ENCODE assay signal across 8 cellular contexts in the genomic region with DNA sequence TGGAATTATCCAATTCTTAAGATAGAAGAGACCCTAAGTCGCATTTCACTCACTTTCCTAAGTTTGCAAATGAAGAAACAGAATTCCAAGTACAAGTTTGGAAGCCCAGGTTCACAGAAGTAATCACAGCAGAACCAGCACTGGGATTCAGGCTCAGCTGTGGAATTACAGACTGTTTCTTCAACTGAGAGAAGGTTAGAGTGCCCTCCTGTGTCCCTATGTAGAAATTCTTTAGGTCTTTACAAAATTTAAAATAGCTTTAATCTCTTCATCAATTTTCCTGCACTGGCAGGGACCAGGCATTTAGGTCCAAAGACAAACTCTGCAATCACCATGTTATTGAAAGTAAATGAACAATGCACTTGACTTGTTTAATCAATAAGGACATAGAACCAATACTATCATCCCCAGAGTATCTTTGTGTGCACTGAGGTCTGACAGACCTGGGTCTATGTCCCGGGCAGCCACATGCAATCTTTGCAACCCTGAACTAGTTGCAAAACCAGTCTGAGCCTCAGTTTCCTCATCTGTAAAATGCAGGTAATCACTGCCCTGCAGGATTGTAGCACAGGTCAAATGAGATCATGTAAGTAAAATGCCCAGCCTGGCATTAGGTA. TPM values are rescaled to one million over a fixed set of nuclear protein-coding genes. Genes with fewer than 3 reads are reported as not detected.
DNase-seq lines count a peak whose midpoint lies in the region; ATAC-seq and TF ChIP-seq lines count a peak whose summit lies in the region.

No MANE protein-coding gene starts in this region.

- no peak overlapping the region for H3K4me3 ChIP-seq in ascending aorta
- H3K4me3 ChIP-seq in left lung = no peak overlapping the region

- H3K27ac ChIP-seq in ascending aorta (no peak overlapping the region), left lung (no peak overlapping the region)

- H3K27ac Mint-ChIP-seq in T-helper 1 cell treated with Interleukin-12 subunit alpha and Interleukin-12 subunit beta and Interleukin-4 antibody, amounts not matched to agents 30 μg/mL and 1 μg/mL, for 36 hours = peak overlapping the region; percentile 12
- H3K27ac Mint-ChIP-seq in activated naive CD4-positive, alpha-beta T cell treated with anti-CD3 and anti-CD28 coated beads, Interleukin-2, amount 10 ng/mL, durations not matched to agents 7 days and 5 days = no peak overlapping the region

- no peaks in the 10 kb centered on the region for H3K9me3 ChIP-seq in ascending aorta
- H3K9me3 ChIP-seq in left lung = no peaks in the 10 kb centered on the region

- peak; percentile 5 to 42 (median 7) for TF ChIP-seq CTCF in ascending aorta (IDR thresholded peaks at IDR 0.05)
- TF ChIP-seq CTCF in left lung (IDR thresholded peaks at IDR 0.05) = peak in 1 of 2 donors; percentile 18

- H3K27me3 Mint-ChIP-seq in T-helper 1 cell treated with Interleukin-12 subunit alpha and Interleukin-12 subunit beta and Interleukin-4 antibody, amounts not matched to agents 30 μg/mL and 1 μg/mL, for 36 hours (ENCODE audit: low read depth) = no peaks in the 10 kb centered on the region
- H3K27me3 Mint-ChIP-seq in activated naive CD4-positive, alpha-beta T cell treated with anti-CD3 and anti-CD28 coated beads, Interleukin-2, amount 10 ng/mL, durations not matched to agents 7 days and 5 days = no peaks in the 10 kb centered on the region

- ATAC-seq in left lung = peak; percentile 72

- no peak for DNase-seq in T-helper 1 cell
- peak; percentile 29 for DNase-seq in NCI-H2081 treated with DMSO at 0.1 percent for 48 hours (lab: John Stamatoyannopoulos, UW)
- DNase-seq in ascending aorta (ENCODE audit: low spot score in 2 of 2) = no peak
- no peak for DNase-seq in left lung
- DNase-seq in activated naive CD4-positive, alpha-beta T cell treated with anti-CD3 and anti-CD28 coated beads, Interleukin-2, amount 10 ng/mL, durations not matched to agents 7 days and 5 days = no peak
- no peak for DNase-seq in activated CD8-positive, alpha-beta memory T cell treated with anti-CD3 and anti-CD28 coated beads, Interleukin-2, amount 50 U/mL, for 4 hours
- no peak for DNase-seq in NCI-H446 treated with DMSO at 0.1 percent for 48 hours (lab: John Stamatoyannopoulos, UW)

- H3K4me1 Mint-ChIP-seq in T-helper 1 cell treated with Interleukin-12 subunit alpha and Interleukin-12 subunit beta and Interleukin-4 antibody, amounts not matched to agents 30 μg/mL and 1 μg/mL, for 36 hours (ENCODE audit: low read depth) = peaks cover 47% of the 10 kb centered on the region
- peaks cover 42% of the 10 kb centered on the region for H3K4me1 Mint-ChIP-seq in activated naive CD4-positive, alpha-beta T cell treated with anti-CD3 and anti-CD28 coated beads, Interleukin-2, amount 10 ng/mL, durations not matched to agents 7 days and 5 days

- peaks cover 11% of the 10 kb centered on the region for H3K36me3 Mint-ChIP-seq in T-helper 1 cell treated with Interleukin-12 subunit alpha and Interleukin-12 subunit beta and Interleukin-4 antibody, amounts not matched to agents 30 μg/mL and 1 μg/mL, for 36 hours (ENCODE audit: low read depth)
- H3K36me3 Mint-ChIP-seq in activated naive CD4-positive, alpha-beta T cell treated with anti-CD3 and anti-CD28 coated beads, Interleukin-2, amount 10 ng/mL, durations not matched to agents 7 days and 5 days = peaks cover 21% of the 10 kb centered on the region

- CTCF ChIA-PET in activated naive CD4-positive, alpha-beta T cell treated with anti-CD3 and anti-CD28 coated beads, Interleukin-2, amount 10 ng/mL, durations not matched to agents 7 days and 5 days (lab: Charles Lee) = interaction anchor here (0.6 to 5.3 kb wide), 17 partner anchors 8 to 355 kb away, joined by 3 to 120 read pairs (median 4); no protein-coding TSS in a partner anchor

- H3K36me3 ChIP-seq in ascending aorta (no peaks in the 10 kb centered on the region), left lung (no peaks in the 10 kb centered on the region)

- no peaks in the 10 kb centered on the region for H3K9me3 Mint-ChIP-seq in T-helper 1 cell treated with Interleukin-12 subunit alpha and Interleukin-12 subunit beta and Interleukin-4 antibody, amounts not matched to agents 30 μg/mL and 1 μg/mL, for 36 hours
- H3K9me3 Mint-ChIP-seq in activated naive CD4-positive, alpha-beta T cell treated with anti-CD3 and anti-CD28 coated beads, Interleukin-2, amount 10 ng/mL, durations not matched to agents 7 days and 5 days = no peaks in the 10 kb centered on the region

- intact Hi-C loops in ascending aorta (cut with DNase I) = loop anchor here (2.0 kb wide), 1 partner anchor 23 kb away; no protein-coding TSS in a partner anchor
- intact Hi-C loops in left lung (cut with DNase I) = no loop called here

- H3K27me3 ChIP-seq in ascending aorta (no peaks in the 10 kb centered on the region), left lung (no peaks in the 10 kb centered on the region)

- H3K4me1 ChIP-seq in ascending aorta = no peaks in the 10 kb centered on the region
- no peaks in the 10 kb centered on the region for H3K4me1 ChIP-seq in left lung

- H3K4me3 Mint-ChIP-seq in T-helper 1 cell treated with Interleukin-12 subunit alpha and Interleukin-12 subunit beta and Interleukin-4 antibody, amounts not matched to agents 30 μg/mL and 1 μg/mL, for 36 hours = no peak overlapping the region
- H3K4me3 Mint-ChIP-seq in activated naive CD4-positive, alpha-beta T cell treated with anti-CD3 and anti-CD28 coated beads, Interleukin-2, amount 10 ng/mL, durations not matched to agents 7 days and 5 days = no peak overlapping the region

RNA-seq across cellular contexts. Expression of a gene that starts 16.9 kb away (rescaled TPM):
- total RNA-seq in ascending aorta = 1.1 TPM
- total RNA-seq in left lung = 1 to 10 TPM; 3.4 to 8.5 TPM
